1 cellular context compared by ENCODE assay signal in genomic region chr4:179165862-179166261, GRCh38.
TF ChIP-seq lines count a peak whose summit lies in the region.

No MANE protein-coding gene starts in this region.

TF ChIP-seq in H1, 55 proteins besides CTCF, POLR2A, EP300 and RAD21:
- TF ChIP-seq ASH2L (IDR thresholded peaks at IDR 0.05; ENCODE audit: low read length) (no peak), SIN3A (conservative IDR thresholded peaks at IDR 0.05 in 1 of 2, IDR thresholded peaks at IDR 0.05 in 1 of 2; ENCODE audit: low read depth in 1 of 2, low read length in 2 of 2) (no peak), TBP (IDR thresholded peaks at IDR 0.05; ENCODE audit: low read depth, low read length) (no peak), CTBP2 (IDR thresholded peaks at IDR 0.05; ENCODE audit: borderline replicate concordance, insufficient read depth, insufficient read length, low read length) (no peak), BCL11A (IDR thresholded peaks at IDR 0.05; ENCODE audit: low read depth in 2 of 2, low read length in 2 of 2) (no peak), EZH2 (IDR thresholded peaks at IDR 0.05; ENCODE audit: low read depth, low read length, severe bottlenecking) (no peak), TCF12 (IDR thresholded peaks at IDR 0.05; ENCODE audit: low read depth, low read length) (no peak), SAP30 (IDR thresholded peaks at IDR 0.05; ENCODE audit: insufficient read depth, insufficient replicate concordance, low read length) (no peak), SP1 (IDR thresholded peaks at IDR 0.05; ENCODE audit: low read depth, low read length) (no peak), GABPA (IDR thresholded peaks at IDR 0.05; ENCODE audit: borderline replicate concordance, insufficient read depth, low read length) (no peak), EGR1 (IDR thresholded peaks at IDR 0.05; ENCODE audit: borderline replicate concordance, low read depth, low read length) (no peak), RBBP5 (IDR thresholded peaks at IDR 0.05; ENCODE audit: borderline replicate concordance, low read depth, low read length) (no peak), E2F6 (IDR thresholded peaks at IDR 0.05) (no peak), SIX5 (IDR thresholded peaks at IDR 0.05; ENCODE audit: low read depth, low read length) (no peak), POLR2AphosphoS5 (IDR thresholded peaks at IDR 0.05; ENCODE audit: low read depth, low read length) (no peak), RNF2 (IDR thresholded peaks at IDR 0.05; ENCODE audit: borderline replicate concordance, low read depth, low read length, missing control alignments, poor library complexity, severe bottlenecking) (no peak), JUN (IDR thresholded peaks at IDR 0.05; ENCODE audit: low read depth, low read length) (no peak), HDAC6 (IDR thresholded peaks at IDR 0.05; ENCODE audit: low read depth, low read length) (no peak), USF2 (IDR thresholded peaks at IDR 0.05; ENCODE audit: low read length) (no peak), KDM4A (IDR thresholded peaks at IDR 0.05; ENCODE audit: low read depth, low read length, severe bottlenecking) (no peak)
TF ChIP-seq in H1: peak in this region for 0.
